8 cellular contexts compared by ENCODE assay signal in the genomic region with DNA sequence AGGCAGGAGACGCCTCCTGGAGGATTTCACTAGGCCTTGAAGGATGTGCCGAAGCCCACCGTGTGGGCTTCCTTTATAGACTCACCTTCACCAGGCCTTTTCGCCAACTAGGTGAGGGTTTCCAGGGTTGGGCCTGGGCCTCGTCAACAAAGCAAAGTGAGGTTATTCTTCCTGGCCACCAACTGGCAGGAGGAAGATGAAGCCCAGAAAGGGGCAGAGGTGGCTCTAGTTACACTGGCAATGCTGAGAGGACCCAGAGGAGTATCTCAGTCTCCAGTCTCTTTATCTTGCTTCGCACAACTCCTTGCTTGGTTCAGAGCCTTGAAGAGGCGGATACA. TPM values are rescaled to one million over a fixed set of nuclear protein-coding genes. Genes with fewer than 3 reads are reported as not detected.
DNase-seq lines count a peak whose midpoint lies in the region; TF ChIP-seq lines count a peak whose summit lies in the region.

No MANE protein-coding gene starts in this region.

- H3K9ac ChIP-seq in liver (ENCODE audit: low read depth in 1 of 2, low read length in 2 of 2): no peak overlapping the region

- H3K4me3 Mint-ChIP-seq in activated CD4-positive, alpha-beta T cell treated with anti-CD3 and anti-CD28 coated beads, Interleukin-2, amount 10 ng/mL, durations not matched to agents 7 days and 5 days: peak overlapping the region; percentile 94
- peak overlapping the region; percentile 69 for H3K4me3 Mint-ChIP-seq in activated naive CD8-positive, alpha-beta T cell

- peaks cover 41% of the 10 kb centered on the region for H3K4me1 Mint-ChIP-seq in activated CD4-positive, alpha-beta T cell treated with anti-CD3 and anti-CD28 coated beads, Interleukin-2, amount 10 ng/mL, durations not matched to agents 7 days and 5 days
- H3K4me1 Mint-ChIP-seq in activated naive CD8-positive, alpha-beta T cell (ENCODE audit: low read depth): peaks cover 35% of the 10 kb centered on the region

- TF ChIP-seq EP300 in suprapubic skin (IDR thresholded peaks at IDR 0.05): no peak

- H3K36me3 Mint-ChIP-seq in activated CD4-positive, alpha-beta T cell treated with anti-CD3 and anti-CD28 coated beads, Interleukin-2, amount 10 ng/mL, durations not matched to agents 7 days and 5 days (ENCODE audit: low read depth): peaks cover 5% of the 10 kb centered on the region
- H3K36me3 Mint-ChIP-seq in activated naive CD8-positive, alpha-beta T cell: no peaks in the 10 kb centered on the region

- WGBS in liver: 60% methylated on average over 7 of the region's 7 CpGs
- 71% methylated on average over 5 of the region's 7 CpGs for WGBS in suprapubic skin

- no peak for DNase-seq in activated CD4-positive, alpha-beta T cell treated with anti-CD3 and anti-CD28 coated beads, Interleukin-2, amount 10 ng/mL, durations not matched to agents 7 days and 5 days
- DNase-seq in activated CD4-positive, alpha-beta T cell treated with anti-CD3 and anti-CD28 coated beads for 4 hours: no peak
- DNase-seq in suprapubic skin (ENCODE audit: low spot score in 2 of 2): no peak
- no peak for DNase-seq in globus pallidus (ENCODE audit: low spot score)
- DNase-seq in NCI-H510A treated with DMSO at 0.1 percent for 48 hours (lab: John Stamatoyannopoulos, UW): no peak
- no peak for DNase-seq in GM03348 (ENCODE audit: low spot score)

- no peaks in the 10 kb centered on the region for H3K9me3 Mint-ChIP-seq in activated CD4-positive, alpha-beta T cell treated with anti-CD3 and anti-CD28 coated beads, Interleukin-2, amount 10 ng/mL, durations not matched to agents 7 days and 5 days
- H3K9me3 Mint-ChIP-seq in activated naive CD8-positive, alpha-beta T cell (ENCODE audit: low read depth): no peaks in the 10 kb centered on the region

- H3K4me1 ChIP-seq in liver (ENCODE audit: control insufficient read depth in 4 of 4, insufficient read depth in 4 of 4, low read length in 3 of 4) (peaks cover 0 to 12% (median under 1%) of the 10 kb centered on the region in 4 donors), suprapubic skin (peaks cover 27% of the 10 kb centered on the region)

- POLR2A ChIA-PET in activated CD4-positive, alpha-beta T cell treated with anti-CD3 and anti-CD28 coated beads, Interleukin-2, amount 10 ng/mL, durations not matched to agents 7 days and 5 days (lab: Charles Lee): no interaction called here

- H3K27me3 ChIP-seq in liver (ENCODE audit: control insufficient read depth in 4 of 4, insufficient read depth in 4 of 4, low read length in 3 of 4): no peaks in the 10 kb centered on the region
- no peaks in the 10 kb centered on the region for H3K27me3 ChIP-seq in suprapubic skin

- peak overlapping the region; percentile 89 for H3K27ac Mint-ChIP-seq in activated CD4-positive, alpha-beta T cell treated with anti-CD3 and anti-CD28 coated beads, Interleukin-2, amount 10 ng/mL, durations not matched to agents 7 days and 5 days
- peak overlapping the region; percentile 75 for H3K27ac Mint-ChIP-seq in activated naive CD8-positive, alpha-beta T cell

- TF ChIP-seq POLR2A in suprapubic skin (IDR thresholded peaks at IDR 0.05): no peak

- no peaks in the 10 kb centered on the region for H3K36me3 ChIP-seq in liver (ENCODE audit: control insufficient read depth in 4 of 4, insufficient read depth in 3 of 4, low read depth in 1 of 4, low read length in 3 of 4)
- no peaks in the 10 kb centered on the region for H3K36me3 ChIP-seq in suprapubic skin

- H3K9me3 ChIP-seq in liver (ENCODE audit: control insufficient read depth in 4 of 4, low read length in 3 of 4) (no peaks in the 10 kb centered on the region), suprapubic skin (no peaks in the 10 kb centered on the region)

- CTCF ChIA-PET in activated CD4-positive, alpha-beta T cell treated with anti-CD3 and anti-CD28 coated beads, Interleukin-2, amount 10 ng/mL, durations not matched to agents 7 days and 5 days (lab: Charles Lee): interaction anchor here (0.9 to 1.7 kb wide), 6 partner anchors 11 to 23 kb away, joined by 3 to 7 read pairs (median 4); no protein-coding TSS in a partner anchor

- H3K4me3 ChIP-seq in liver (ENCODE audit: low read depth in 1 of 3, low read length in 3 of 3) (no peak overlapping the region), suprapubic skin (peak overlapping the region; percentile 95)

- peak overlapping the region; percentile 60 to 78 for H3K27ac ChIP-seq in liver (ENCODE audit: low read depth in 1 of 2, low read length in 2 of 2)
- H3K27ac ChIP-seq in suprapubic skin: peak overlapping the region; percentile 83

- no peak for TF ChIP-seq RAD21 in liver (IDR thresholded peaks at IDR 0.05)

- H3K27me3 Mint-ChIP-seq in activated CD4-positive, alpha-beta T cell treated with anti-CD3 and anti-CD28 coated beads, Interleukin-2, amount 10 ng/mL, durations not matched to agents 7 days and 5 days: no peaks in the 10 kb centered on the region
- H3K27me3 Mint-ChIP-seq in activated naive CD8-positive, alpha-beta T cell: no peaks in the 10 kb centered on the region

- TF ChIP-seq CTCF in liver (IDR thresholded peaks at IDR 0.05; ENCODE audit: low read depth, low read length, missing input control) (no peak), suprapubic skin (IDR thresholded peaks at IDR 0.05) (no peak)

TF ChIP-seq in liver, 16 proteins besides CTCF, POLR2A, EP300 and RAD21:
- TF ChIP-seq NR2F2 (IDR thresholded peaks at IDR 0.05): no peak
- TF ChIP-seq JUND (IDR thresholded peaks at IDR 0.05): no peak
- TF ChIP-seq FOXA1 (IDR thresholded peaks at IDR 0.05): no peak
- TF ChIP-seq EGR1 (IDR thresholded peaks at IDR 0.05; ENCODE audit: low read depth in 2 of 2): no peak
- TF ChIP-seq YY1 (IDR thresholded peaks at IDR 0.05): no peak
- TF ChIP-seq TAF1 (conservative IDR thresholded peaks at IDR 0.05): no peak
TF ChIP-seq in liver: peak in this region for 0.

RNA-seq across cellular contexts. Expression of a gene that starts 0.4 kb away (rescaled TPM):
- total RNA-seq in activated CD4-positive, alpha-beta T cell treated with anti-CD3 and anti-CD28 coated beads, Interleukin-2, amount 10 ng/mL, durations not matched to agents 7 days and 5 days: 10 to 100 TPM; 22.0 to 24.6 TPM
- total RNA-seq in liver: 1 to 10 TPM; 3.3 to 8.0 TPM
- 1 to 10 TPM in 1 of 2 donors, under 1 TPM in 1; 0.21 to 1.3 TPM for polyA plus RNA-seq in liver
- 10 to 100 TPM in 1 of 4 donors, 1 to 10 TPM in 3; 1.9 to 11.2 (median 4.2) TPM for total RNA-seq in suprapubic skin
